15 cellular contexts compared by ENCODE assay signal in the genomic region with DNA sequence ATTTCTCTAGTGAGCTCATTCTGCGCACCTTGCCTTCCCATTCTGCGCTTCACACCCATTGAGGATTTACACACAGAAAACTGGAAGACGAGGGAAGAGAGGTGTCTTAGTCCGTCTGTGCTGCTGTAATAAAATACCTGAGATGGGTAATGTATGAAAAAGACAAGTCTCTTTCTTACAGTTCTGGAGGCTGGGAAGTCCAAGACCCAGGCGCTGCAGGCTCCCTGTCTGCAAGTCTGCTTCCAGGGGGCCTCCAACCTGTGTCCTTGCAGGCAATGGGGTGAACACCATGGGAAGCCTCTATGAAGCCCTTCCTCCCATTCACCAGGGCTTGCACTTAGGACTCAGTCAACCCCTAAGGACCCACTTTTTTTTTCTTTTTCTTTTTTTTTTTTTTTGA.
DNase-seq lines count a peak whose midpoint lies in the region; ATAC-seq, FAIRE-seq and TF ChIP-seq lines count a peak whose summit lies in the region.
"Had no signal": no experiment of that assay in that cellular context is flagged by ENCODE, and none has a peak within 500 bp of the region (broad histone marks: within the 10 kb centered on the region; RNA-seq: fewer than 3 reads in every experiment).

No MANE protein-coding gene starts in this region.

- no peak for FAIRE-seq in GM12892 (lab: Jason Lieb, UNC)
- FAIRE-seq: A549, GM19239 had no signal

- H3K27ac ChIP-seq in IMR-90 (ENCODE audit: insufficient read depth, low read length) (no peak overlapping the region), uterus (peak overlapping the region; percentile 3 to 47)
- H3K27ac ChIP-seq: A549, HL-60 had no signal

- peak overlapping the region in 1 of 2 experiments; percentile 28; a peak in 1 of 4 replicates for H4K8ac ChIP-seq in IMR-90 (ENCODE audit: low read depth in 2 of 2, low read length in 2 of 2)

- dilution Hi-C loops in IMR-90 (cut with HindIII; ENCODE audit: low sequenced_read_pairs, unreplicated experiment) = no loop called here

- H4K91ac ChIP-seq in IMR-90 (ENCODE audit: insufficient read depth, low read depth, low read length) = peak overlapping the region; percentile 62

- H3K23ac ChIP-seq in IMR-90 (ENCODE audit: low read depth, low read length) = no peak overlapping the region

- no peaks in the 10 kb centered on the region for H3K36me3 Mint-ChIP-seq in stimulated activated memory B cell treated with anti-CD40 and anti-IgM and Interleukin-4, amounts not matched to agents 10 μg/mL and 1 μg/mL and 100 μg/mL, for 72 hours

- H3K4me3 ChIP-seq in IMR-90 (ENCODE audit: insufficient read depth, low read depth, low read length) (no peak overlapping the region), adipocyte (ENCODE audit: low read length) (peak overlapping the region; percentile 36), uterus (no peak overlapping the region)
- H3K4me3 ChIP-seq: A549 had no signal

- H3K27me3 ChIP-seq in IMR-90 (ENCODE audit: control insufficient read depth, insufficient read depth, low read length) (no peaks in the 10 kb centered on the region), adipocyte (replicated peaks; ENCODE audit: control insufficient read depth, insufficient read depth, low read length) (no peaks in the 10 kb centered on the region), uterus (no peaks in the 10 kb centered on the region)

- H3K4me1 Mint-ChIP-seq in stimulated activated memory B cell treated with anti-CD40 and anti-IgM and Interleukin-4, amounts not matched to agents 10 μg/mL and 1 μg/mL and 100 μg/mL, for 72 hours = peaks cover 11% of the 10 kb centered on the region

- no peak overlapping the region; the same call in 1 of the 2 replicates for H3K18ac ChIP-seq in IMR-90 (ENCODE audit: low read depth, low read length)

- intact Hi-C loops in IMR-90 (cut with micrococcal nuclease) = loop anchor here (5.0 kb wide), 1 partner anchor 79 kb away; no protein-coding TSS in a partner anchor
- intact Hi-C loops in uterus (cut with DNase I; ENCODE audit: low total_unique reads) = no loop called here

- no peak overlapping the region for H2BK5ac ChIP-seq in IMR-90 (ENCODE audit: low read depth, low read length, poor library complexity, severe bottlenecking)

- no peak for ATAC-seq in IMR-90 (ENCODE audit: low read depth)
- no peak for ATAC-seq in stimulated activated memory B cell treated with anti-CD40 and anti-IgM and Interleukin-4, amounts not matched to agents 10 μg/mL and 1 μg/mL and 100 μg/mL, for 72 hours
- ATAC-seq: A549 had no signal

- TF ChIP-seq RAD21 in IMR-90 (IDR thresholded peaks at IDR 0.05; ENCODE audit: low read length) = no peak

- H3K4me2 ChIP-seq in IMR-90 (ENCODE audit: low read depth, low read length) = no peak overlapping the region
- H3K4me2 ChIP-seq: A549 had no signal

- in situ Hi-C loops in IMR-90 (cut with MboI; ENCODE audit: low sequenced_read_pairs) = no loop called here

- H3K9ac ChIP-seq in IMR-90 (ENCODE audit: low read depth, low read length) (no peak overlapping the region), adipocyte (ENCODE audit: low read length) (peak overlapping the region; percentile 59)

- TF ChIP-seq CTCF in IMR-90 (conservative IDR thresholded peaks at IDR 0.05; ENCODE audit: low read depth, low read length) (no peak), uterus (IDR thresholded peaks at IDR 0.05) (no peak)

- POLR2A ChIA-PET in IMR-90 (lab: Charles Lee; ENCODE audit: unreplicated experiment) = no interaction called here

- DNase-seq in IMR-90 (no peak), adipocyte (ENCODE audit: low read depth) (no peak), uterus (no peak), NCI-H1048 (lab: John Stamatoyannopoulos, UW) (no peak), GM12892 (ENCODE audit: insufficient read length) (no peak)
- DNase-seq: Caco-2; CD8-positive, alpha-beta memory T cell; DND-41; GDM1; HCEC 1CT; HFFc6 had no signal

- H3K79me1 ChIP-seq in IMR-90 (ENCODE audit: low read depth in 1 of 2, low read length in 2 of 2) = peaks cover 0 to 5% of the 10 kb centered on the region in 2 experiments; a peak in 2 of 4 replicates

- H2AK5ac ChIP-seq in IMR-90 (ENCODE audit: low read depth, low read length) = peak overlapping the region; percentile 47; the same call in 1 of the 2 replicates

- peak overlapping the region; percentile 43; the same call in 1 of the 2 replicates for H4K5ac ChIP-seq in IMR-90 (ENCODE audit: low read depth, low read length)

- CTCF ChIA-PET in IMR-90 (lab: Yijun Ruan, JAX) = interaction anchor here (1.0 kb wide), 1 partner anchor 139 kb away, joined by 3 read pairs; no protein-coding TSS in a partner anchor

- no peaks in the 10 kb centered on the region for H3K9me3 Mint-ChIP-seq in stimulated activated memory B cell treated with anti-CD40 and anti-IgM and Interleukin-4, amounts not matched to agents 10 μg/mL and 1 μg/mL and 100 μg/mL, for 72 hours
- H3K9me3 Mint-ChIP-seq: CD8-positive, alpha-beta memory T cell had no signal

- H3K4me1 ChIP-seq in IMR-90 (ENCODE audit: control insufficient read depth, insufficient read depth, low read length) (peaks cover 21% of the 10 kb centered on the region), adipocyte (ENCODE audit: control insufficient read depth, insufficient read depth, low read length) (peaks cover 48% of the 10 kb centered on the region), uterus (peaks cover 6 to 8% of the 10 kb centered on the region in 2 donors)
- H3K4me1 ChIP-seq: Caco-2 had no signal

- no peak for TF ChIP-seq POLR2A in IMR-90 (IDR thresholded peaks at IDR 0.05; ENCODE audit: low read depth, low read length)
- TF ChIP-seq POLR2A in uterus (IDR thresholded peaks at IDR 0.05) = no peak
- no peak for TF ChIP-seq POLR2A in GM12892 (IDR thresholded peaks at IDR 0.05; ENCODE audit: low read depth, low read length)

- peak overlapping the region; percentile 65 for H3K4ac ChIP-seq in IMR-90 (ENCODE audit: low read depth, low read length)

- H2BK120ac ChIP-seq in IMR-90 (ENCODE audit: low read depth, low read length) = peak overlapping the region; percentile 21; the same call in 1 of the 2 replicates

- no peak overlapping the region for H3K56ac ChIP-seq in IMR-90 (ENCODE audit: extremely low read depth, insufficient read depth, low read length)

- peaks cover 16% of the 10 kb centered on the region for H3K27me3 Mint-ChIP-seq in stimulated activated memory B cell treated with anti-CD40 and anti-IgM and Interleukin-4, amounts not matched to agents 10 μg/mL and 1 μg/mL and 100 μg/mL, for 72 hours

- no TSS peak for BruUV-seq in IMR-90 (replicated peaks; lab: Mats Ljungman, UMichigan)

- H3K4me3 Mint-ChIP-seq in stimulated activated memory B cell treated with anti-CD40 and anti-IgM and Interleukin-4, amounts not matched to agents 10 μg/mL and 1 μg/mL and 100 μg/mL, for 72 hours = no peak overlapping the region
- H3K4me3 Mint-ChIP-seq: CD8-positive, alpha-beta memory T cell; HFFc6 had no signal

- H2AFZ ChIP-seq in IMR-90 (replicated peaks; ENCODE audit: low read length, poor library complexity) = peak overlapping the region; percentile 17

- H3K9me3 ChIP-seq in IMR-90 (ENCODE audit: control insufficient read depth, insufficient read depth, low read length) (peaks cover 7% of the 10 kb centered on the region), adipocyte (ENCODE audit: control insufficient read depth, low read length) (peaks cover 6% of the 10 kb centered on the region), uterus (no peaks in the 10 kb centered on the region)
- H3K9me3 ChIP-seq: A549, Caco-2 had no signal

- H2BK20ac ChIP-seq in IMR-90 (ENCODE audit: low read depth, low read length) = peak overlapping the region; percentile 84; the same call in 1 of the 2 replicates

- WGBS in IMR-90 (ENCODE audit: extremely low coverage in 2 of 2, insufficient read length in 1 of 2), 2 experiments = no CpG with 5 or more reads among the region's 5 CpGs

- peaks cover 4% of the 10 kb centered on the region for H3K9me1 ChIP-seq in IMR-90 (ENCODE audit: insufficient read depth, low read length)

- H3K36me3 ChIP-seq in IMR-90 (ENCODE audit: control insufficient read depth, insufficient read depth, low read length) (no peaks in the 10 kb centered on the region), adipocyte (ENCODE audit: control insufficient read depth, insufficient read depth, low read length, severe bottlenecking) (no peaks in the 10 kb centered on the region), uterus (no peaks in the 10 kb centered on the region)

- peak overlapping the region; percentile 35 for H3K27ac Mint-ChIP-seq in stimulated activated memory B cell treated with anti-CD40 and anti-IgM and Interleukin-4, amounts not matched to agents 10 μg/mL and 1 μg/mL and 100 μg/mL, for 72 hours
- H3K27ac Mint-ChIP-seq: HFFc6 had no signal

- peak overlapping the region; percentile 61; the same call in 2 of the 3 replicates for H2BK15ac ChIP-seq in IMR-90 (ENCODE audit: low read depth, low read length)

- H4K20me1 ChIP-seq in IMR-90 (ENCODE audit: insufficient read depth, low read length) = no peaks in the 10 kb centered on the region

- no peak overlapping the region for H2AK9ac ChIP-seq in IMR-90 (replicated peaks; ENCODE audit: low read depth, low read length, poor library complexity)

- H3K14ac ChIP-seq in IMR-90 (replicated peaks; ENCODE audit: low read depth, low read length) = no peak overlapping the region

TF ChIP-seq in IMR-90, 13 proteins besides CTCF, POLR2A, EP300 and RAD21 (continues in another document):
- TF ChIP-seq CEBPB (IDR thresholded peaks at IDR 0.05; ENCODE audit: low read depth, low read length) (no peak), MAFK (IDR thresholded peaks at IDR 0.05; ENCODE audit: low read depth, low read length) (no peak), BHLHE40 (IDR thresholded peaks at IDR 0.05; ENCODE audit: low read depth, low read length) (no peak), USF2 (IDR thresholded peaks at IDR 0.05; ENCODE audit: low read depth, low read length) (no peak), RCOR1 (IDR thresholded peaks at IDR 0.05; ENCODE audit: insufficient replicate concordance, low read length) (no peak)
- TF ChIP-seq, protein P1, sequence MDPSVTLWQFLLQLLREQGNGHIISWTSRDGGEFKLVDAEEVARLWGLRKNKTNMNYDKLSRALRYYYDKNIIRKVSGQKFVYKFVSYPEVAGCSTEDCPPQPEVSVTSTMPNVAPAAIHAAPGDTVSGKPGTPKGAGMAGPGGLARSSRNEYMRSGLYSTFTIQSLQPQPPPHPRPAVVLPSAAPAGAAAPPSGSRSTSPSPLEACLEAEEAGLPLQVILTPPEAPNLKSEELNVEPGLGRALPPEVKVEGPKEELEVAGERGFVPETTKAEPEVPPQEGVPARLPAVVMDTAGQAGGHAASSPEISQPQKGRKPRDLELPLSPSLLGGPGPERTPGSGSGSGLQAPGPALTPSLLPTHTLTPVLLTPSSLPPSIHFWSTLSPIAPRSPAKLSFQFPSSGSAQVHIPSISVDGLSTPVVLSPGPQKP (IDR thresholded peaks at IDR 0.05; ENCODE audit: borderline replicate concordance, low read depth, low read length) = no peak
